Comparison of ENCODE assay signal across 12 cellular contexts in genomic region chr2:46163804-46164569, GRCh38.
DNase-seq lines count a peak whose midpoint lies in the region; FAIRE-seq and TF ChIP-seq lines count a peak whose summit lies in the region.
"Had no signal": no experiment of that assay in that cellular context is flagged by ENCODE, and none has a peak within 500 bp of the region (broad histone marks: within the 10 kb centered on the region; RNA-seq: fewer than 3 reads in every experiment).

No MANE protein-coding gene starts in this region.

- WGBS in spleen, 5 donors: 75 to 93% (median 84%) methylated on average over 8 of the region's 8 CpGs
- 67 to 76% (median 73%) methylated on average over 8 of the region's 8 CpGs for WGBS in small intestine, 3 donors
- 69 to 85% methylated on average over 8 of the region's 8 CpGs for WGBS in testis, 2 donors

- TF ChIP-seq POLR2A in spleen (IDR thresholded peaks at IDR 0.05): no peak
- TF ChIP-seq POLR2A in Peyer's patch (IDR thresholded peaks at IDR 0.05): no peak
- no peak for TF ChIP-seq POLR2A in testis (IDR thresholded peaks at IDR 0.05)

- TF ChIP-seq CTCF in fibroblast of the aortic adventitia (IDR thresholded peaks at IDR 0.05; ENCODE audit: insufficient read depth, low read length): no peak
- TF ChIP-seq CTCF in spleen (IDR thresholded peaks at IDR 0.05 in 8 of 11, conservative IDR thresholded peaks at IDR 0.05 in 3 of 11): no peak
- no peak for TF ChIP-seq CTCF in Peyer's patch (IDR thresholded peaks at IDR 0.05)
- no peak for TF ChIP-seq CTCF in testis (IDR thresholded peaks at IDR 0.05)

- intact Hi-C loops in spleen (cut with DNase I; ENCODE audit: low total_unique reads): no loop called here
- intact Hi-C loops in testis (cut with DNase I; ENCODE audit: low total_unique reads): no loop called here

- H3K4me1 ChIP-seq in SJSA1 (replicated peaks) (peaks cover 19% of the 10 kb centered on the region), spleen (peaks cover 0 to 23% (median 12%) of the 10 kb centered on the region in 6 donors), Peyer's patch (peaks cover 0 to 8% (median 0%) of the 10 kb centered on the region in 4 donors), small intestine (ENCODE audit: control insufficient read depth in 2 of 2, insufficient read depth in 1 of 2, low read depth in 1 of 2, low read length in 1 of 2) (peaks cover 0 to 3% of the 10 kb centered on the region in 2 donors), testis (peaks cover 11% of the 10 kb centered on the region)

- H3K4me3 ChIP-seq in SJSA1 (no peak overlapping the region), fibroblast of the aortic adventitia (ENCODE audit: low read depth, low read length) (no peak overlapping the region), spleen (no peak overlapping the region), Peyer's patch (no peak overlapping the region), small intestine (ENCODE audit: low read depth in 1 of 2, low read length in 2 of 2) (no peak overlapping the region), testis (no peak overlapping the region)
- H3K4me3 ChIP-seq: SK-N-MC had no signal

- H3K27ac ChIP-seq in SJSA1 (peak overlapping the region; percentile 3; the same call in 1 of the 2 replicates), spleen (peak overlapping the region in 7 of 8 donors; percentile 0 to 70 (median 58)), Peyer's patch (peak overlapping the region in 2 of 4 donors; percentile 2 to 5), small intestine (ENCODE audit: low read depth in 1 of 2, low read length in 1 of 2) (no peak overlapping the region), testis (no peak overlapping the region)
- H3K27ac ChIP-seq: SK-N-MC had no signal

- DNase-seq in GM03348 (ENCODE audit: low spot score): peak; percentile 18
- DNase-seq in SJSA1 (ENCODE audit: low read depth in 1 of 2, low spot score in 2 of 2): peak in 1 of 2 experiments; percentile 21
- peak; percentile 41 for DNase-seq in fibroblast of the aortic adventitia (ENCODE audit: low read depth)
- DNase-seq in spleen: no peak
- no peak for DNase-seq in medulla oblongata (ENCODE audit: extremely low spot score)
- DNase-seq in Peyer's patch: no peak
- no peak for DNase-seq in small intestine
- DNase-seq in testis: no peak
- DNase-seq: KBM-7; stimulated activated CD4-positive, alpha-beta T cell treated with anti-CD3 and anti-CD28 coated beads, Interleukin-15, amount 100 ng/mL, for 24 hours; stimulated activated naive B cell treated with anti-CD40 and anti-IgM and Interleukin-4, amounts not matched to agents 10 μg/mL and 1 μg/mL and 100 μg/mL, for 72 hours had no signal

- no peaks in the 10 kb centered on the region for H3K27me3 ChIP-seq in SJSA1 (replicated peaks)
- no peaks in the 10 kb centered on the region for H3K27me3 ChIP-seq in spleen (replicated peaks in 1 of 7)
- H3K27me3 ChIP-seq in Peyer's patch: no peaks in the 10 kb centered on the region
- no peaks in the 10 kb centered on the region for H3K27me3 ChIP-seq in small intestine (ENCODE audit: control insufficient read depth in 2 of 2, insufficient read depth in 2 of 2, low read length in 2 of 2)
- no peaks in the 10 kb centered on the region for H3K27me3 ChIP-seq in testis

- H3K9me3 ChIP-seq in SJSA1 (replicated peaks): no peaks in the 10 kb centered on the region
- H3K9me3 ChIP-seq in spleen: no peaks in the 10 kb centered on the region
- H3K9me3 ChIP-seq in Peyer's patch: no peaks in the 10 kb centered on the region
- H3K9me3 ChIP-seq in small intestine (ENCODE audit: control insufficient read depth, low read depth): no peaks in the 10 kb centered on the region
- H3K9me3 ChIP-seq in testis: no peaks in the 10 kb centered on the region

- H3K36me3 ChIP-seq in SJSA1 (peaks cover 64% of the 10 kb centered on the region), spleen (peaks cover 0 to 64% (median 3%) of the 10 kb centered on the region in 6 donors), Peyer's patch (peaks cover 0 to 4% (median 0%) of the 10 kb centered on the region in 3 donors), small intestine (ENCODE audit: control insufficient read depth in 2 of 2, insufficient read depth in 2 of 2, low read length in 2 of 2) (peaks cover 3% of the 10 kb centered on the region in 2 donors), testis (ENCODE audit: low read depth, missing control alignments) (no peaks in the 10 kb centered on the region)

- no peak for FAIRE-seq in small intestine (lab: Jason Lieb, UNC)

Comparison
In these comparisons a context has a peak if more than half of its experiments do, and no peak if none do; other contexts are left out.
1. DNase-seq: peak in GM03348 (single experiment) and fibroblast of the aortic adventitia (single experiment); none in spleen (single experiment), medulla oblongata (single experiment), Peyer's patch (0 of 3), small intestine (single experiment) and testis (single experiment).
2. H3K27ac ChIP-seq: peak in SJSA1 (single experiment) and spleen (7 of 8); none in small intestine (0 of 2) and testis (0 of 2).